In genomic region chr13:97174638-97175037, GRCh38 we compare ENCODE assay signal across 22 cellular contexts.
"Had no signal": no experiment of that assay in that cellular context is flagged by ENCODE, and none has a peak within 500 bp of the region (broad histone marks: within the 10 kb centered on the region; RNA-seq: fewer than 3 reads in every experiment).

No MANE protein-coding gene starts in this region.

- ATAC-seq: activated CD8-positive, alpha-beta T cell treated with anti-CD3 and anti-CD28 coated beads, Interleukin-2, amount 10 ng/mL, durations not matched to agents 7 days and 5 days; heart right ventricle; left cardiac atrium; lower lobe of right lung; stimulated activated memory B cell treated with anti-CD40 and anti-IgM and Interleukin-4, amounts not matched to agents 10 μg/mL and 1 μg/mL and 100 μg/mL, for 72 hours had no signal

- H3K36me3 Mint-ChIP-seq: mesothelial cell of epicardium; stimulated activated memory B cell treated with anti-CD40 and anti-IgM and Interleukin-4, amounts not matched to agents 10 μg/mL and 1 μg/mL and 100 μg/mL, for 72 hours had no signal

- H3K9me3 ChIP-seq: ascending aorta, lower lobe of right lung, sigmoid colon, thoracic aorta, upper lobe of left lung had no signal

- H3K27ac ChIP-seq: ascending aorta, esophagus muscularis mucosa, heart right ventricle, lower lobe of right lung, parathyroid adenoma, sigmoid colon, spleen, thoracic aorta, upper lobe of left lung had no signal

- DNase-seq: activated CD4-positive, alpha-beta T cell treated with anti-CD3 and anti-CD28 coated beads, Interleukin-2, amount 10 ng/mL, durations not matched to agents 24 days and 14 days; activated CD8-positive, alpha-beta T cell treated with anti-CD3 and anti-CD28 coated beads, Interleukin-2, amount 10 ng/mL, durations not matched to agents 7 days and 5 days; activated effector memory CD4-positive, alpha-beta T cell treated with Interleukin-2 at 50 U/mL for 16 hours; activated naive CD4-positive, alpha-beta T cell treated with anti-CD3 and anti-CD28 coated beads, Interleukin-2, amount 50 U/mL, for 16 hours; activated T-cell treated with anti-CD3 and anti-CD28 coated beads, Interleukin-2, amount 50 U/mL, for 24 hours; cerebellar nuclear complex; cortex of kidney; heart right ventricle; left cardiac atrium; lower lobe of right lung; sigmoid colon; spleen; stimulated activated CD4-positive, alpha-beta T cell treated with anti-CD3 and anti-CD28 coated beads, Interleukin-4, amount 100 ng/mL, for 4 hours; T1000; upper lobe of left lung had no signal

- H3K4me3 ChIP-seq: ascending aorta, esophagus muscularis mucosa, heart right ventricle, lower lobe of right lung, sigmoid colon, spleen, thoracic aorta, upper lobe of left lung had no signal

- H3K4me3 Mint-ChIP-seq: activated CD4-positive, alpha-beta T cell treated with anti-CD3 and anti-CD28 coated beads, Interleukin-2, amount 10 ng/mL, durations not matched to agents 24 days and 14 days; activated CD8-positive, alpha-beta T cell treated with anti-CD3 and anti-CD28 coated beads, Interleukin-2, amount 10 ng/mL, durations not matched to agents 7 days and 5 days; activated T-cell treated with anti-CD3 and anti-CD28 coated beads, Interleukin-2, amount 50 U/mL, for 24 hours; mesothelial cell of epicardium; nephron; stimulated activated memory B cell treated with anti-CD40 and anti-IgM and Interleukin-4, amounts not matched to agents 10 μg/mL and 1 μg/mL and 100 μg/mL, for 72 hours had no signal

- H3K9me3 Mint-ChIP-seq: nephron had no signal

- H3K4me1 ChIP-seq: ascending aorta, esophagus muscularis mucosa, heart right ventricle, lower lobe of right lung, parathyroid adenoma, spleen, upper lobe of left lung had no signal

- H3K4me1 Mint-ChIP-seq: stimulated activated memory B cell treated with anti-CD40 and anti-IgM and Interleukin-4, amounts not matched to agents 10 μg/mL and 1 μg/mL and 100 μg/mL, for 72 hours had no signal

- H3K36me3 ChIP-seq: ascending aorta, esophagus muscularis mucosa, heart right ventricle, lower lobe of right lung, sigmoid colon, spleen, thoracic aorta, upper lobe of left lung had no signal

- H3K27ac Mint-ChIP-seq: activated CD4-positive, alpha-beta T cell treated with anti-CD3 and anti-CD28 coated beads, Interleukin-2, amount 10 ng/mL, durations not matched to agents 24 days and 14 days; activated CD8-positive, alpha-beta T cell treated with anti-CD3 and anti-CD28 coated beads, Interleukin-2, amount 10 ng/mL, durations not matched to agents 7 days and 5 days; activated T-cell treated with anti-CD3 and anti-CD28 coated beads, Interleukin-2, amount 50 U/mL, for 24 hours; mesothelial cell of epicardium; nephron; stimulated activated memory B cell treated with anti-CD40 and anti-IgM and Interleukin-4, amounts not matched to agents 10 μg/mL and 1 μg/mL and 100 μg/mL, for 72 hours had no signal
